In genomic region chr1:44326066-44326701, GRCh38 we compare ENCODE assay signal across 1 cellular context.
TF ChIP-seq lines count a peak whose summit lies in the region.

No MANE protein-coding gene starts in this region.

TF ChIP-seq in A549, 52 proteins besides CTCF, POLR2A, EP300 and RAD21 (continued from another document):
- TF ChIP-seq BCL3 (IDR thresholded peaks at IDR 0.05) (no peak), ZSCAN20 (CRISPR knock-in tag; IDR thresholded peaks at IDR 0.05) (no peak), HOXA7 (CRISPR knock-in tag; IDR thresholded peaks at IDR 0.05) (no peak), USF2 (IDR thresholded peaks at IDR 0.05) (no peak), JUN (IDR thresholded peaks at IDR 0.05) (no peak), REST (IDR thresholded peaks at IDR 0.05) (no peak), CEBPB (IDR thresholded peaks at IDR 0.05) (no peak), ZC3H11A (IDR thresholded peaks at IDR 0.05) (no peak), JUNB (IDR thresholded peaks at IDR 0.05) (no peak), FOSL2 (IDR thresholded peaks at IDR 0.05) (no peak), FOSL2 (CRISPR knock-in tag; IDR thresholded peaks at IDR 0.05) (no peak), ZFP36 (IDR thresholded peaks at IDR 0.05; ENCODE audit: borderline replicate concordance, partially characterized antibody) (no peak), NFE2L2 (conservative IDR thresholded peaks at IDR 0.05; ENCODE audit: low read length) (no peak), E2F6 (IDR thresholded peaks at IDR 0.05; ENCODE audit: borderline replicate concordance, low read depth) (no peak)
- TF ChIP-seq, protein P1, sequence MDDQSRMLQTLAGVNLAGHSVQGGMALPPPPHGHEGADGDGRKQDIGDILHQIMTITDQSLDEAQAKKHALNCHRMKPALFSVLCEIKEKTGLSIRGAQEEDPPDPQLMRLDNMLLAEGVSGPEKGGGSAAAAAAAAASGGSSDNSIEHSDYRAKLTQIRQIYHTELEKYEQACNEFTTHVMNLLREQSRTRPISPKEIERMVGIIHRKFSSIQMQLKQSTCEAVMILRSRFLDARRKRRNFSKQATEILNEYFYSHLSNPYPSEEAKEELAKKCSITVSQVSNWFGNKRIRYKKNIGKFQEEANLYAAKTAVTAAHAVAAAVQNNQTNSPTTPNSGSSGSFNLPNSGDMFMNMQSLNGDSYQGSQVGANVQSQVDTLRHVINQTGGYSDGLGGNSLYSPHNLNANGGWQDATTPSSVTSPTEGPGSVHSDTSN (IDR thresholded peaks at IDR 0.05), result no peak
